Comparison of ENCODE assay signal across 1 cellular context in genomic region chr17:12137859-12138258, GRCh38.
TF ChIP-seq lines count a peak whose summit lies in the region.

No MANE protein-coding gene starts in this region.

TF ChIP-seq in A549, 52 proteins besides CTCF, POLR2A, EP300 and RAD21 (continued from another document):
- no peak for TF ChIP-seq NPAS2 (CRISPR knock-in tag; IDR thresholded peaks at IDR 0.05; ENCODE audit: borderline replicate concordance)
- TF ChIP-seq MAZ (IDR thresholded peaks at IDR 0.05; ENCODE audit: borderline replicate concordance, low read depth, low read length): no peak
- no peak for TF ChIP-seq EHMT2 (IDR thresholded peaks at IDR 0.05; ENCODE audit: low read depth)
- TF ChIP-seq CBX8 (IDR thresholded peaks at IDR 0.05): no peak
- no peak for TF ChIP-seq ZC3H11A (IDR thresholded peaks at IDR 0.05)
- TF ChIP-seq HEYL (CRISPR knock-in tag; IDR thresholded peaks at IDR 0.05): no peak
- no peak for TF ChIP-seq EHF (CRISPR knock-in tag; IDR thresholded peaks at IDR 0.05)
- TF ChIP-seq KDM5A (IDR thresholded peaks at IDR 0.05): no peak
- no peak for TF ChIP-seq ATOH8 (CRISPR knock-in tag; IDR thresholded peaks at IDR 0.05; ENCODE audit: low read depth)
- no peak for TF ChIP-seq GATA3 (IDR thresholded peaks at IDR 0.05; ENCODE audit: borderline replicate concordance)
- TF ChIP-seq TP53 (CRISPR knock-in tag; IDR thresholded peaks at IDR 0.05): no peak
- no peak for TF ChIP-seq ZNF302 (CRISPR knock-in tag; IDR thresholded peaks at IDR 0.05)
- TF ChIP-seq NFE2L2 (conservative IDR thresholded peaks at IDR 0.05; ENCODE audit: low read length): no peak
